In genomic region chr7:81884817-81885216, GRCh38 we compare ENCODE assay signal across 20 cellular contexts.
"Had no signal": no experiment of that assay in that cellular context is flagged by ENCODE, and none has a peak within 500 bp of the region (broad histone marks: within the 10 kb centered on the region; RNA-seq: fewer than 3 reads in every experiment).

No MANE protein-coding gene starts in this region.

- H3K36me3 ChIP-seq: brain microvascular endothelial cell, cardiac muscle cell had no signal

- H3K27me3 ChIP-seq: brain microvascular endothelial cell, cardiac muscle cell had no signal

- H3K4me3 ChIP-seq: cardiac muscle cell, SK-N-MC had no signal

- H3K27ac ChIP-seq: brain microvascular endothelial cell, cardiac muscle cell, SK-N-MC, VCaP had no signal

- DNase-seq: activated CD4-positive, alpha-beta memory T cell treated with anti-CD3 and anti-CD28 coated beads for 36 hours; activated CD4-positive, alpha-beta T cell treated with anti-CD3 and anti-CD28 coated beads, Interleukin-2, amount 10 ng/mL, durations not matched to agents 7 days and 5 days; activated CD4-positive, CD25-positive, alpha-beta regulatory T cell; activated CD8-positive, alpha-beta memory T cell treated with anti-CD3 and anti-CD28 coated beads for 24 hours; activated effector memory CD4-positive, alpha-beta T cell treated with anti-CD3 and anti-CD28 coated beads, Interleukin-2, amount 50 U/mL, for 16 hours; activated naive CD4-positive, alpha-beta T cell treated with Interleukin-2 at 50 U/mL for 16 hours; activated T-cell treated with anti-CD3 and anti-CD28 coated beads, Interleukin-2, amount 50 U/mL, for 4 hours; amygdala; brain microvascular endothelial cell; MM.1S; NCI-H1105 treated with DMSO at 0.1 percent for 48 hours; NCI-H1436 treated with DMSO at 0.1 percent for 48 hours; NCI-H187; NCI-H2081; NCI-H446; NCI-H524; T-helper 1 cell had no signal
